ENCODE assay signal across 7 cellular contexts in genomic region chr15:30735884-30736564, GRCh38.
DNase-seq lines count a peak whose midpoint lies in the region; ATAC-seq and TF ChIP-seq lines count a peak whose summit lies in the region.
"Not testable (repeated sequence)": the region's sequence is repeated elsewhere in the genome, so short reads cannot be mapped to it uniquely, and the experiment has no call there.

No MANE protein-coding gene starts in this region.

- H3K27ac Mint-ChIP-seq in GM23338: peak overlapping the region; percentile 23; the same call in 1 of the 2 replicates
- peak overlapping the region; percentile 67 for H3K27ac Mint-ChIP-seq in neural crest cell (ENCODE audit: unreplicated experiment)

- peak overlapping the region in 1 of 2 donors; percentile 24 for H3K9ac ChIP-seq in colonic mucosa (ENCODE audit: low read depth in 2 of 2, low read length in 2 of 2)
- H3K9ac ChIP-seq in mesendoderm (ENCODE audit: low read length): not testable (repeated sequence)

- H3K9me3 Mint-ChIP-seq in GM23338: peaks cover 10% of the 10 kb centered on the region; the same call in 2 of the 3 replicates
- peaks cover 26% of the 10 kb centered on the region for H3K9me3 Mint-ChIP-seq in neural crest cell

- peaks cover 13% of the 10 kb centered on the region for H3K36me3 ChIP-seq in GM23338 (ENCODE audit: insufficient read depth)
- H3K36me3 ChIP-seq in colonic mucosa; hepatocyte (replicated peaks; ENCODE audit: insufficient read depth, low read depth); mesendoderm (ENCODE audit: control insufficient read depth, insufficient read depth, low read length); transverse colon: not testable (repeated sequence)

- WGBS in hepatocyte (ENCODE audit: low lambda C conversion rate, missing lambda C conversion rate): 85% methylated on average over 10 of the region's 10 CpGs
- WGBS in mesendoderm (ENCODE audit: extremely low coverage, insufficient coverage, low lambda C conversion rate): no CpG with 5 or more reads among the region's 10 CpGs
- 92% methylated on average over 10 of the region's 10 CpGs; no CpG with 5 or more reads in 1 of the 2 donors for WGBS in transverse colon (ENCODE audit: low coverage in 1 of 2), 2 donors

- not testable (repeated sequence) for H3F3A ChIP-seq in GM23338 (replicated peaks; ENCODE audit: low read depth)

- not testable (repeated sequence) for H3K9me3 ChIP-seq in colonic mucosa; hepatocyte (ENCODE audit: low read depth); transverse colon

- H3K79me2 ChIP-seq in GM23338 (replicated peaks; ENCODE audit: insufficient read depth); hepatocyte; mesendoderm (ENCODE audit: control insufficient read depth, insufficient read depth, low read length): not testable (repeated sequence)

- in situ Hi-C loops in transverse colon (cut with MboI; ENCODE audit: low pct_ligation_motif_present in 1 of 4, low pct_unique_long_range_greater_than_20kb in 1 of 4, low sequenced_read_pairs in 3 of 4): not testable (repeated sequence)

- not testable (repeated sequence) for H3K23ac ChIP-seq in mesendoderm (ENCODE audit: low read length)

- not testable (repeated sequence) for H3K79me1 ChIP-seq in mesendoderm (ENCODE audit: low read length)

- not testable (repeated sequence) for H3K56ac ChIP-seq in mesendoderm (ENCODE audit: low read length)

- ATAC-seq in GM23338: not testable (repeated sequence)
- ATAC-seq in Right ventricle myocardium superior (ENCODE audit: poor library complexity): peak; percentile 43

- not testable (repeated sequence) for H3K4me2 ChIP-seq in GM23338; hepatocyte; mesendoderm (ENCODE audit: low read length)

- not testable (repeated sequence) for H3K27me3 Mint-ChIP-seq in GM23338 (ENCODE audit: insufficient read depth, low read depth, poor library complexity); neural crest cell (ENCODE audit: low read depth)

- H4K5ac ChIP-seq in mesendoderm (ENCODE audit: low read length): not testable (repeated sequence)

- not testable (repeated sequence) for H2BK120ac ChIP-seq in mesendoderm (ENCODE audit: low read depth, low read length)

- intact Hi-C loops in colonic mucosa (cut with DNase I); Right ventricle myocardium superior (cut with DNase I); transverse colon (cut with DNase I; ENCODE audit: low total_unique reads): not testable (repeated sequence)

- H4K20me1 ChIP-seq in GM23338 (replicated peaks; ENCODE audit: insufficient read depth); hepatocyte (ENCODE audit: insufficient read depth, poor library complexity, severe bottlenecking): not testable (repeated sequence)

- peak; percentile 35 for TF ChIP-seq POLR2A in transverse colon (IDR thresholded peaks at IDR 0.05)

- H3K4me1 Mint-ChIP-seq in GM23338, neural crest cell: not testable (repeated sequence)

- H2AK5ac ChIP-seq in mesendoderm (ENCODE audit: low read length): not testable (repeated sequence)

- not testable (repeated sequence) for H3K4me3 Mint-ChIP-seq in GM23338, neural crest cell

- not testable (repeated sequence) for H2AFZ ChIP-seq in GM23338, hepatocyte

- not testable (repeated sequence) for H2BK15ac ChIP-seq in mesendoderm (replicated peaks; ENCODE audit: low read depth)

- not testable (repeated sequence) for H3K4me3 ChIP-seq in GM23338; colonic mucosa; hepatocyte; mesendoderm (ENCODE audit: low read length); transverse colon

- not testable (repeated sequence) for H2BK5ac ChIP-seq in mesendoderm (ENCODE audit: low read length)

- not testable (repeated sequence) for TF ChIP-seq EP300 in transverse colon (IDR thresholded peaks at IDR 0.05; ENCODE audit: low read depth)

- H3K18ac ChIP-seq in mesendoderm (ENCODE audit: low read length): not testable (repeated sequence)

- not testable (repeated sequence) for DNase-seq in GM23338 (ENCODE audit: low spot score); Right ventricle myocardium superior; neural crest cell (ENCODE audit: low read depth, low spot score)
- DNase-seq in colonic mucosa (peak; percentile 56), hepatocyte (ENCODE audit: low spot score) (peak; percentile 57), mesendoderm (peak; percentile 10), transverse colon (peak; percentile 76)

- H3K4me1 ChIP-seq in GM23338 (ENCODE audit: insufficient read depth); colonic mucosa; hepatocyte (ENCODE audit: insufficient read depth); mesendoderm (ENCODE audit: control insufficient read depth, low read depth, low read length); transverse colon: not testable (repeated sequence)

- not testable (repeated sequence) for H3K4ac ChIP-seq in mesendoderm (ENCODE audit: low read depth, low read length)

- not testable (repeated sequence) for TF ChIP-seq CTCF in GM23338 (conservative IDR thresholded peaks at IDR 0.05; ENCODE audit: low read depth in 2 of 2); colonic mucosa (IDR thresholded peaks at IDR 0.05); hepatocyte (IDR thresholded peaks at IDR 0.05; ENCODE audit: poor library complexity); neural crest cell (conservative IDR thresholded peaks at IDR 0.05); transverse colon (IDR thresholded peaks at IDR 0.05)

- peaks cover 72% of the 10 kb centered on the region for H3K36me3 Mint-ChIP-seq in GM23338 (ENCODE audit: low read depth)
- peaks cover 71% of the 10 kb centered on the region for H3K36me3 Mint-ChIP-seq in neural crest cell (ENCODE audit: low read depth)

- H4K8ac ChIP-seq in mesendoderm (ENCODE audit: low read depth, low read length): not testable (repeated sequence)

- not testable (repeated sequence) for H3K27ac ChIP-seq in GM23338 (ENCODE audit: low read depth); colonic mucosa; mesendoderm (ENCODE audit: low read depth, low read length)
- H3K27ac ChIP-seq in hepatocyte (peak overlapping the region; percentile 41), transverse colon (peak overlapping the region in 3 of 4 donors; percentile 36 to 83 (median 43))

- H3K27me3 ChIP-seq in GM23338 (ENCODE audit: insufficient read depth); colonic mucosa; hepatocyte; mesendoderm (ENCODE audit: insufficient read depth, low read length, poor library complexity); transverse colon: not testable (repeated sequence)

- H3K9me2 ChIP-seq in GM23338 (ENCODE audit: insufficient read depth); hepatocyte (replicated peaks; ENCODE audit: insufficient read depth): not testable (repeated sequence)
